9 cellular contexts compared by ENCODE assay signal in the genomic region with DNA sequence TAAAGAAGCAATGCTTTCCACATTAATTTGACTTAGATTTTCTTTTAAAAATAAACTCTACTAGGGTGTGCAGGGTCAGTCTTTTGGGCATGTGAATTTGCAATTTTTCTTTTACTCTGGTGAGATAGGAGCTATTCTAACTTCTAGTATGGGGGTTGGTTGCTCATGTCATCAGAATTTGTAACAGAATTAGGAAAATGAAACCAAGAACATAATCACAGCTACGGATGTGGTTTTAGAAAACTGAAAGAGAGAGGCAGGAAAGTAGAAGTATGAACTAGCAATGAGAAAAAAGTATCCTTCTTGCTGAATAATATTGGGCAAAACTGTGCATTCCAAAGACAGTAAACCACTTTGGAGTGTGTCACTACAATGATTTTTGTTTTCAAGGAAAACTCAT. TPM values are rescaled to one million over a fixed set of nuclear protein-coding genes. Genes with fewer than 3 reads are reported as not detected.
DNase-seq lines count a peak whose midpoint lies in the region; ATAC-seq lines count a peak whose summit lies in the region.
"Had no signal": no experiment of that assay in that cellular context is flagged by ENCODE, and none has a peak within 500 bp of the region (broad histone marks: within the 10 kb centered on the region; RNA-seq: fewer than 3 reads in every experiment).

No MANE protein-coding gene starts in this region.

- intact Hi-C loops in sciatic nerve (cut with DNase I): no loop called here

- peak overlapping the region; percentile 6 for H3K4me3 Mint-ChIP-seq in memory B cell

- no peaks in the 10 kb centered on the region for H3K27me3 Mint-ChIP-seq in memory B cell

- no peak for DNase-seq in memory B cell (ENCODE audit: low spot score in 2 of 2)
- no peak for DNase-seq in sciatic nerve (ENCODE audit: low spot score)
- no peak for DNase-seq in A172 (ENCODE audit: low spot score)
- DNase-seq in NCI-H226: no peak
- DNase-seq in left lobe of liver (ENCODE audit: low spot score): no peak
- DNase-seq: NCI-H446 treated with DMSO at 0.1 percent for 48 hours had no signal

- H3K27ac Mint-ChIP-seq in memory B cell: peak overlapping the region; percentile 59

- H3K27ac ChIP-seq in KOPT-K1 (ENCODE audit: low read depth, low read length, poor library complexity, severe bottlenecking): peak overlapping the region; percentile 42

- ATAC-seq in GM18517 (IDR thresholded peaks at IDR 0.05; ENCODE audit: unreplicated experiment) (peak; percentile 87), GM21526 (IDR thresholded peaks at IDR 0.05; ENCODE audit: low FRiP score, unreplicated experiment) (peak; percentile 84), memory B cell (ENCODE audit: low read depth) (peak; percentile 85), sciatic nerve (no peak), left lobe of liver (no peak)

- H3K36me3 Mint-ChIP-seq in memory B cell: peaks cover 18% of the 10 kb centered on the region

- no peaks in the 10 kb centered on the region for H3K9me3 ChIP-seq in KOPT-K1 (ENCODE audit: insufficient read depth, low read length, poor library complexity, severe bottlenecking)

- no peaks in the 10 kb centered on the region for H3K9me3 Mint-ChIP-seq in memory B cell

- peaks cover 18% of the 10 kb centered on the region; the same call in 1 of the 2 replicates for H3K36me3 ChIP-seq in KOPT-K1 (ENCODE audit: insufficient read depth, low read length)

- H3K4me1 Mint-ChIP-seq in memory B cell: peaks cover 25% of the 10 kb centered on the region

RNA-seq across cellular contexts. Expression of a gene that starts 43.4 kb away (rescaled TPM):
- total RNA-seq in sciatic nerve (50.6 TPM), left lobe of liver (17.8 TPM)
- 69.7 and 70.8 TPM in 2 replicates for total RNA-seq in A172 (2014; rRNA removed; shearing (Covaris generic))

RNA-seq across cellular contexts. Expression of a gene that starts 54.2 kb away (rescaled TPM):
- total RNA-seq in sciatic nerve (28.9 TPM), left lobe of liver (8.0 TPM)
- 16.6 and 31.7 TPM in 2 replicates for total RNA-seq in A172 (2014; rRNA removed; shearing (Covaris generic))

RNA-seq across cellular contexts. Expression of a gene that starts 54.2 kb away (rescaled TPM):
- total RNA-seq in sciatic nerve (not detected), left lobe of liver (not detected)
- not detected in 2 replicates for total RNA-seq in A172 (2014; rRNA removed; shearing (Covaris generic))

Comparison
In these comparisons a context has a peak if more than half of its experiments do, and no peak if none do; other contexts are left out.
1. ATAC-seq: peak in GM18517 (single experiment), GM21526 (single experiment) and memory B cell (single experiment); none in sciatic nerve (single experiment) and left lobe of liver (single experiment).